Comparison of ENCODE assay signal across 12 cellular contexts in the genomic region with DNA sequence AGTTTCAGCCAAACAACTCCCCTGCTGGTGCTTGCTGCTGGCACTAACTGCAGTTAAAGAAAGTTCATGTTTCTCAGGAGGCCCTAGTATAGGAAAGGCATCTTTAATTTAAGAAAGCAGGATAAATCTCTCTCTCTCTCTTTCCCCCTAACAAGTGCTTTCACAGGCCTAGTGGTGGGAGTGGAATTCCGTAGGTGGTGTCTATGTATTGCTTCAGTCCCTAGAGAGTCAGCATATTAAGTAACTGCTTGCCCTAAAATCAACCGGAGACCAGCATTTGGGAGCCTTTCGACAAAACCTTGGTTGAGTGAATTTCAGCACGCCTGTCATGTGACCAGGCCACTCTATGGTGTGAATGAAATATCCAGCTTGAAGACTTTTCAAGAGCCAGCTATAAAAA.
DNase-seq lines count a peak whose midpoint lies in the region; ATAC-seq lines count a peak whose summit lies in the region.
"Had no signal": no experiment of that assay in that cellular context is flagged by ENCODE, and none has a peak within 500 bp of the region (broad histone marks: within the 10 kb centered on the region; RNA-seq: fewer than 3 reads in every experiment).

No MANE protein-coding gene starts in this region.

- no peaks in the 10 kb centered on the region for H3K27me3 ChIP-seq in naive thymus-derived CD4-positive, alpha-beta T cell (ENCODE audit: control insufficient read depth in 2 of 2, insufficient read depth in 2 of 2, low read length in 2 of 2)
- H3K27me3 ChIP-seq in aorta (ENCODE audit: control insufficient read depth in 1 of 2, insufficient read depth in 2 of 2, low read length in 1 of 2), result no peaks in the 10 kb centered on the region

- intact Hi-C loops in naive thymus-derived CD4-positive, alpha-beta T cell (cut with micrococcal nuclease), result loop anchor here in 1 of 2 donors (5.0 kb wide), 5 partner anchors 45 to 170 kb away; partner anchors contain the start of gene TGFBR2
- intact Hi-C loops in aorta (cut with DNase I), result loop anchor here in 1 of 2 donors (5.0 to 10.0 kb wide), 2 partner anchors 80 to 258 kb away; no protein-coding TSS in a partner anchor

- no peaks in the 10 kb centered on the region for H3K36me3 Mint-ChIP-seq in activated naive CD8-positive, alpha-beta T cell treated with anti-CD3 and anti-CD28 coated beads, Interleukin-2, amount 50 U/mL, for 24 hours (ENCODE audit: low read depth)
- H3K36me3 Mint-ChIP-seq in activated naive CD8-positive, alpha-beta T cell treated with anti-CD3 and anti-CD28 coated beads for 36 hours, result no peaks in the 10 kb centered on the region
- H3K36me3 Mint-ChIP-seq in naive thymus-derived CD4-positive, alpha-beta T cell, result peaks cover 0 to 2% (median 0%) of the 10 kb centered on the region in 5 donors

- H3K9me3 Mint-ChIP-seq in activated naive CD8-positive, alpha-beta T cell treated with anti-CD3 and anti-CD28 coated beads, Interleukin-2, amount 50 U/mL, for 24 hours, result peaks cover 4% of the 10 kb centered on the region
- H3K9me3 Mint-ChIP-seq in activated naive CD8-positive, alpha-beta T cell treated with anti-CD3 and anti-CD28 coated beads for 36 hours, result peaks cover 1% of the 10 kb centered on the region
- peaks cover 0 to 6% (median 0%) of the 10 kb centered on the region in 11 donors for H3K9me3 Mint-ChIP-seq in naive thymus-derived CD4-positive, alpha-beta T cell

- H3K4me3 Mint-ChIP-seq in activated naive CD8-positive, alpha-beta T cell treated with anti-CD3 and anti-CD28 coated beads, Interleukin-2, amount 50 U/mL, for 24 hours, result peak overlapping the region; percentile 28
- no peak overlapping the region for H3K4me3 Mint-ChIP-seq in activated naive CD8-positive, alpha-beta T cell treated with anti-CD3 and anti-CD28 coated beads for 36 hours
- peak overlapping the region in 6 of 10 donors; percentile 12 to 77 (median 22) for H3K4me3 Mint-ChIP-seq in naive thymus-derived CD4-positive, alpha-beta T cell

- H3K27me3 Mint-ChIP-seq in activated naive CD8-positive, alpha-beta T cell treated with anti-CD3 and anti-CD28 coated beads, Interleukin-2, amount 50 U/mL, for 24 hours, result no peaks in the 10 kb centered on the region
- no peaks in the 10 kb centered on the region for H3K27me3 Mint-ChIP-seq in activated naive CD8-positive, alpha-beta T cell treated with anti-CD3 and anti-CD28 coated beads for 36 hours
- H3K27me3 Mint-ChIP-seq in naive thymus-derived CD4-positive, alpha-beta T cell, result no peaks in the 10 kb centered on the region

- H3K9me3 ChIP-seq in naive thymus-derived CD4-positive, alpha-beta T cell (ENCODE audit: control insufficient read depth in 2 of 3, low read length in 3 of 3), result no peaks in the 10 kb centered on the region
- H3K9me3 ChIP-seq in aorta (ENCODE audit: control insufficient read depth, low read length), result no peaks in the 10 kb centered on the region

- H3K27ac Mint-ChIP-seq in activated naive CD8-positive, alpha-beta T cell treated with anti-CD3 and anti-CD28 coated beads, Interleukin-2, amount 50 U/mL, for 24 hours, result no peak overlapping the region
- no peak overlapping the region for H3K27ac Mint-ChIP-seq in activated naive CD8-positive, alpha-beta T cell treated with anti-CD3 and anti-CD28 coated beads for 36 hours
- peak overlapping the region in 5 of 9 donors; percentile 15 to 94 (median 75) for H3K27ac Mint-ChIP-seq in naive thymus-derived CD4-positive, alpha-beta T cell

- no peaks in the 10 kb centered on the region for H3K36me3 ChIP-seq in naive thymus-derived CD4-positive, alpha-beta T cell (ENCODE audit: control insufficient read depth in 2 of 3, insufficient read depth in 3 of 3, low read length in 3 of 3)
- no peaks in the 10 kb centered on the region for H3K36me3 ChIP-seq in aorta (ENCODE audit: control insufficient read depth in 1 of 2, insufficient read depth in 2 of 2, low read length in 1 of 2)

- no peak for DNase-seq in activated naive CD8-positive, alpha-beta T cell treated with anti-CD3 and anti-CD28 coated beads, Interleukin-2, amount 50 U/mL, for 24 hours
- no peak for DNase-seq in activated naive CD8-positive, alpha-beta T cell treated with anti-CD3 and anti-CD28 coated beads for 36 hours
- DNase-seq in fibroblast of gingiva (ENCODE audit: low read depth), result peak; percentile 55
- no peak for DNase-seq in naive thymus-derived CD4-positive, alpha-beta T cell
- DNase-seq in aorta, result peak in 1 of 2 donors; percentile 45
- DNase-seq in OCI-M2 (lab: John Stamatoyannopoulos, UW; ENCODE audit: unreplicated experiment), result no peak
- no peak for DNase-seq in T1000 (lab: John Stamatoyannopoulos, UW)
- DNase-seq in T-helper 1 cell, result no peak
- DNase-seq: 8988T, activated T-cell treated with anti-CD3 and anti-CD28 coated beads for 4 hours, midbrain, NCI-H187 had no signal

- 3 to 9% methylated on average over 4 of the region's 4 CpGs for WGBS in aorta, 2 donors

- H3K4me3 ChIP-seq in naive thymus-derived CD4-positive, alpha-beta T cell (ENCODE audit: low read length), result no peak overlapping the region
- H3K4me3 ChIP-seq in aorta (ENCODE audit: low read length in 2 of 2), result no peak overlapping the region

- CTCF ChIA-PET in naive thymus-derived CD4-positive, alpha-beta T cell (lab: Charles Lee), result interaction anchor here (0.7 kb wide), 1 partner anchor 42 kb away, joined by 3 read pairs; no protein-coding TSS in a partner anchor

- peaks cover 33% of the 10 kb centered on the region for H3K4me1 Mint-ChIP-seq in activated naive CD8-positive, alpha-beta T cell treated with anti-CD3 and anti-CD28 coated beads, Interleukin-2, amount 50 U/mL, for 24 hours
- peaks cover 27% of the 10 kb centered on the region for H3K4me1 Mint-ChIP-seq in activated naive CD8-positive, alpha-beta T cell treated with anti-CD3 and anti-CD28 coated beads for 36 hours
- peaks cover 6 to 47% (median 35%) of the 10 kb centered on the region in 7 donors for H3K4me1 Mint-ChIP-seq in naive thymus-derived CD4-positive, alpha-beta T cell

- H3K27ac ChIP-seq in naive thymus-derived CD4-positive, alpha-beta T cell (ENCODE audit: low read depth, low read length), result no peak overlapping the region
- H3K27ac ChIP-seq in aorta (ENCODE audit: low read depth in 1 of 2, low read length in 2 of 2), result peak overlapping the region; percentile 43 to 88

- POLR2A ChIA-PET in naive thymus-derived CD4-positive, alpha-beta T cell (lab: Charles Lee), result interaction anchor here (0.7 to 0.8 kb wide), 4 partner anchors 10 to 255 kb away, joined by 3 read pairs; no protein-coding TSS in a partner anchor

- ATAC-seq in activated naive CD8-positive, alpha-beta T cell treated with anti-CD3 and anti-CD28 coated beads, Interleukin-2, amount 50 U/mL, for 24 hours, result no peak
- ATAC-seq in naive thymus-derived CD4-positive, alpha-beta T cell, result no peak
- ATAC-seq in aorta (ENCODE audit: low FRiP score), result peak; percentile 73

- H3K4me1 ChIP-seq in naive thymus-derived CD4-positive, alpha-beta T cell (ENCODE audit: control insufficient read depth in 2 of 2, insufficient read depth in 2 of 2, low read length in 2 of 2), result peaks cover 0 to 23% of the 10 kb centered on the region in 2 donors
- H3K4me1 ChIP-seq in aorta (ENCODE audit: control insufficient read depth in 1 of 2, insufficient read depth in 2 of 2, low read length in 2 of 2), result peaks cover 8 to 12% of the 10 kb centered on the region in 2 donors

Comparison
In these comparisons a context has a peak if more than half of its experiments do, and no peak if none do; other contexts are left out.
1. H3K27ac Mint-ChIP-seq: peak in naive thymus-derived CD4-positive, alpha-beta T cell (5 of 9); none in activated naive CD8-positive, alpha-beta T cell treated with anti-CD3 and anti-CD28 coated beads, Interleukin-2, amount 50 U/mL, for 24 hours (single experiment) and activated naive CD8-positive, alpha-beta T cell treated with anti-CD3 and anti-CD28 coated beads for 36 hours (single experiment).